21 cellular contexts compared by ENCODE assay signal in genomic region chr2:173999272-173999671, GRCh38. TPM values are rescaled to one million over a fixed set of nuclear protein-coding genes. Genes with fewer than 3 reads are reported as not detected.
DNase-seq lines count a peak whose midpoint lies in the region; ATAC-seq and TF ChIP-seq lines count a peak whose summit lies in the region.
"Had no signal": no experiment of that assay in that cellular context is flagged by ENCODE, and none has a peak within 500 bp of the region (broad histone marks: within the 10 kb centered on the region; RNA-seq: fewer than 3 reads in every experiment).

No MANE protein-coding gene starts in this region.

- H3K9me3 ChIP-seq in IMR-90 (ENCODE audit: control insufficient read depth, insufficient read depth, low read length): no peaks in the 10 kb centered on the region
- no peaks in the 10 kb centered on the region for H3K9me3 ChIP-seq in body of pancreas
- no peaks in the 10 kb centered on the region for H3K9me3 ChIP-seq in right cardiac atrium (ENCODE audit: control insufficient read depth, low read length)
- H3K9me3 ChIP-seq: adrenal gland, psoas muscle, vagina had no signal

- H3K27me3 ChIP-seq in IMR-90 (ENCODE audit: control insufficient read depth, insufficient read depth, low read length) (peaks cover 4% of the 10 kb centered on the region; the same call in 1 of the 2 replicates), body of pancreas (no peaks in the 10 kb centered on the region), right cardiac atrium (ENCODE audit: control insufficient read depth, insufficient read depth) (no peaks in the 10 kb centered on the region)
- H3K27me3 ChIP-seq: adrenal gland, vagina had no signal

- no peak overlapping the region for H3K23ac ChIP-seq in IMR-90 (ENCODE audit: low read depth, low read length)

- no peak overlapping the region for H3K4me3 Mint-ChIP-seq in stimulated activated effector memory CD8-positive, alpha-beta T cell treated with anti-CD3 and anti-CD28 coated beads, Interleukin-12 subunit alpha, Interleukin-12 subunit beta, amount 100 ng/mL, for 72 hours
- H3K4me3 Mint-ChIP-seq in effector memory CD8-positive, alpha-beta T cell: no peak overlapping the region
- no peak overlapping the region for H3K4me3 Mint-ChIP-seq in endothelial cell (ENCODE audit: unreplicated experiment)
- H3K4me3 Mint-ChIP-seq: activated B cell treated with CpG ODN at 0.5 μM for 24 hours, HFFc6, T-cell had no signal

- no peak for TF ChIP-seq POLR2A in IMR-90 (IDR thresholded peaks at IDR 0.05; ENCODE audit: low read depth, low read length)
- no peak for TF ChIP-seq POLR2A in body of pancreas (IDR thresholded peaks at IDR 0.05)

- no peak overlapping the region for H3K4me3 ChIP-seq in IMR-90 (ENCODE audit: insufficient read depth, low read depth, low read length)
- no peak overlapping the region for H3K4me3 ChIP-seq in body of pancreas
- no peak overlapping the region for H3K4me3 ChIP-seq in right cardiac atrium (ENCODE audit: low read length)
- H3K4me3 ChIP-seq: adrenal gland, psoas muscle, vagina had no signal

- no peak for ATAC-seq in IMR-90 (ENCODE audit: low read depth)
- peak; percentile 71 for ATAC-seq in body of pancreas
- ATAC-seq in right cardiac atrium: peak; percentile 24 to 36
- ATAC-seq in stimulated activated effector memory CD8-positive, alpha-beta T cell treated with anti-CD3 and anti-CD28 coated beads, Interleukin-12 subunit alpha, Interleukin-12 subunit beta, amount 100 ng/mL, for 72 hours: no peak
- no peak for ATAC-seq in effector memory CD8-positive, alpha-beta T cell (replicated peaks)
- ATAC-seq: psoas muscle, T-cell had no signal

- 0 out of 2 replicates have a peak overlapping the region, but pooled peaks have one; percentile 8 for H2AK5ac ChIP-seq in IMR-90 (ENCODE audit: low read depth, low read length)

- no peak overlapping the region for H4K5ac ChIP-seq in IMR-90 (ENCODE audit: low read depth, low read length)

- peaks cover 5% of the 10 kb centered on the region for H3K4me1 Mint-ChIP-seq in stimulated activated effector memory CD8-positive, alpha-beta T cell treated with anti-CD3 and anti-CD28 coated beads, Interleukin-12 subunit alpha, Interleukin-12 subunit beta, amount 100 ng/mL, for 72 hours
- H3K4me1 Mint-ChIP-seq in effector memory CD8-positive, alpha-beta T cell (ENCODE audit: low read depth in 2 of 2): peaks cover 0 to 5% of the 10 kb centered on the region in 2 donors
- peaks cover 13% of the 10 kb centered on the region for H3K4me1 Mint-ChIP-seq in endothelial cell (ENCODE audit: unreplicated experiment)

- no peak overlapping the region for H2AK9ac ChIP-seq in IMR-90 (replicated peaks; ENCODE audit: low read depth, low read length, poor library complexity)

- in situ Hi-C loops in IMR-90 (cut with MboI; ENCODE audit: low sequenced_read_pairs): no loop called here

- no peaks in the 10 kb centered on the region for H4K20me1 ChIP-seq in IMR-90 (ENCODE audit: insufficient read depth, low read length)

- no peak for TF ChIP-seq RAD21 in IMR-90 (IDR thresholded peaks at IDR 0.05; ENCODE audit: low read length)

- no peak overlapping the region for H4K91ac ChIP-seq in IMR-90 (ENCODE audit: insufficient read depth, low read depth, low read length)

- no peaks in the 10 kb centered on the region for H3K9me3 Mint-ChIP-seq in stimulated activated effector memory CD8-positive, alpha-beta T cell treated with anti-CD3 and anti-CD28 coated beads, Interleukin-12 subunit alpha, Interleukin-12 subunit beta, amount 100 ng/mL, for 72 hours
- H3K9me3 Mint-ChIP-seq in effector memory CD8-positive, alpha-beta T cell: no peaks in the 10 kb centered on the region
- no peaks in the 10 kb centered on the region for H3K9me3 Mint-ChIP-seq in endothelial cell (ENCODE audit: unreplicated experiment)
- H3K9me3 Mint-ChIP-seq: activated B cell treated with CpG ODN at 0.5 μM for 24 hours; activated T-helper 2 cell treated with anti-CD3 and anti-CD28 coated beads, Interferon-gamma antibody, Interleukin-2, Interleukin-4, amounts not matched to agents 10 μg/mL and 5 μg/mL and 100 μg/mL, durations not matched to agents 14 hours and 24 hours and 36 hours; HFFc6; T-cell had no signal

- H3K9me1 ChIP-seq in IMR-90 (ENCODE audit: insufficient read depth, low read length): no peaks in the 10 kb centered on the region

- H3K18ac ChIP-seq in IMR-90 (ENCODE audit: low read depth, low read length): no peak overlapping the region

- H3K4ac ChIP-seq in IMR-90 (ENCODE audit: low read depth, low read length): no peak overlapping the region

- H3K27ac ChIP-seq in IMR-90 (ENCODE audit: insufficient read depth, low read length): no peak overlapping the region
- H3K27ac ChIP-seq in body of pancreas: peak overlapping the region; percentile 36 to 64 (median 56)
- no peak overlapping the region for H3K27ac ChIP-seq in right cardiac atrium (ENCODE audit: low read length)
- H3K27ac ChIP-seq: psoas muscle, vagina had no signal

- intact Hi-C loops in IMR-90 (cut with micrococcal nuclease): no loop called here
- intact Hi-C loops in body of pancreas (cut with DNase I): no loop called here
- intact Hi-C loops in right cardiac atrium (cut with DNase I): no loop called here

- H3K36me3 ChIP-seq in IMR-90 (ENCODE audit: control insufficient read depth, insufficient read depth, low read length): no peaks in the 10 kb centered on the region
- no peaks in the 10 kb centered on the region for H3K36me3 ChIP-seq in body of pancreas (replicated peaks in 1 of 2; ENCODE audit: insufficient read depth in 1 of 2, low read depth in 2 of 2)
- H3K36me3 ChIP-seq: adrenal gland, vagina had no signal

- POLR2A ChIA-PET in IMR-90 (lab: Charles Lee; ENCODE audit: unreplicated experiment): no interaction called here

- peak overlapping the region; percentile 58 for H3K27ac Mint-ChIP-seq in stimulated activated effector memory CD8-positive, alpha-beta T cell treated with anti-CD3 and anti-CD28 coated beads, Interleukin-12 subunit alpha, Interleukin-12 subunit beta, amount 100 ng/mL, for 72 hours
- H3K27ac Mint-ChIP-seq in effector memory CD8-positive, alpha-beta T cell: no peak overlapping the region
- no peak overlapping the region for H3K27ac Mint-ChIP-seq in endothelial cell (ENCODE audit: unreplicated experiment)
- H3K27ac Mint-ChIP-seq: activated B cell treated with CpG ODN at 0.5 μM for 24 hours; activated T-helper 2 cell treated with anti-CD3 and anti-CD28 coated beads, Interferon-gamma antibody, Interleukin-2, Interleukin-4, amounts not matched to agents 10 μg/mL and 5 μg/mL and 100 μg/mL, durations not matched to agents 14 hours and 24 hours and 36 hours; HFFc6 had no signal

- DNase-seq in IMR-90 (no peak), body of pancreas (peak; percentile 77 to 90 (median 83)), right cardiac atrium (peak; percentile 39 to 65 (median 60)), NCI-H524 treated with DMSO at 0.1 percent for 48 hours (lab: John Stamatoyannopoulos, UW) (no peak), NCI-H1930 (lab: John Stamatoyannopoulos, UW) (no peak), endothelial cell (ENCODE audit: low spot score) (no peak)
- no peak for DNase-seq in stimulated activated effector memory CD8-positive, alpha-beta T cell treated with anti-CD3 and anti-CD28 coated beads, Interleukin-12 subunit alpha, Interleukin-12 subunit beta, amount 100 ng/mL, for 72 hours (ENCODE audit: low spot score in 2 of 2)
- DNase-seq in effector memory CD8-positive, alpha-beta T cell: no peak
- DNase-seq: activated B cell treated with CpG ODN at 0.5 μM for 24 hours; adrenal gland; cortex of kidney; EL; HFFc6; Karpas-422; NCI-H1105; psoas muscle; SHP77; stimulated activated naive CD4-positive, alpha-beta T cell; T-cell had no signal

- no peak for TF ChIP-seq CTCF in IMR-90 (conservative IDR thresholded peaks at IDR 0.05; ENCODE audit: low read depth, low read length)
- no peak for TF ChIP-seq CTCF in body of pancreas (IDR thresholded peaks at IDR 0.05)
- no peak for TF ChIP-seq CTCF in endothelial cell (IDR thresholded peaks at IDR 0.05; ENCODE audit: unreplicated experiment)

- CTCF ChIA-PET in IMR-90 (lab: Yijun Ruan, JAX): no interaction called here

- no peak overlapping the region for H3K56ac ChIP-seq in IMR-90 (ENCODE audit: extremely low read depth, insufficient read depth, low read length)

- BruUV-seq in IMR-90 (replicated peaks; lab: Mats Ljungman, UMichigan): no TSS peak

- H2BK120ac ChIP-seq in IMR-90 (ENCODE audit: low read depth, low read length): no peak overlapping the region

- no peak overlapping the region for H2BK20ac ChIP-seq in IMR-90 (ENCODE audit: low read depth, low read length)

- H3K79me1 ChIP-seq in IMR-90 (ENCODE audit: low read depth in 1 of 2, low read length in 2 of 2): no peaks in the 10 kb centered on the region

- peak overlapping the region; percentile 24 for H2AFZ ChIP-seq in IMR-90 (replicated peaks; ENCODE audit: low read length, poor library complexity)

- no peaks in the 10 kb centered on the region for H3K36me3 Mint-ChIP-seq in stimulated activated effector memory CD8-positive, alpha-beta T cell treated with anti-CD3 and anti-CD28 coated beads, Interleukin-12 subunit alpha, Interleukin-12 subunit beta, amount 100 ng/mL, for 72 hours
- no peaks in the 10 kb centered on the region for H3K36me3 Mint-ChIP-seq in effector memory CD8-positive, alpha-beta T cell (ENCODE audit: insufficient read depth)
- H3K36me3 Mint-ChIP-seq in endothelial cell (ENCODE audit: low read depth, unreplicated experiment): peaks cover 9% of the 10 kb centered on the region
- H3K36me3 Mint-ChIP-seq: T-cell had no signal

- H3K4me1 ChIP-seq in IMR-90 (ENCODE audit: control insufficient read depth, insufficient read depth, low read length) (peaks cover 2% of the 10 kb centered on the region), body of pancreas (peaks cover 47% of the 10 kb centered on the region), right cardiac atrium (ENCODE audit: control insufficient read depth, insufficient read depth, low read length) (peaks cover 12% of the 10 kb centered on the region)
- H3K4me1 ChIP-seq: adrenal gland had no signal

- no peak overlapping the region for H3K4me2 ChIP-seq in IMR-90 (ENCODE audit: low read depth, low read length)

- H3K27me3 Mint-ChIP-seq in effector memory CD8-positive, alpha-beta T cell: peaks cover 0 to 6% of the 10 kb centered on the region in 2 donors
- peaks cover 7% of the 10 kb centered on the region for H3K27me3 Mint-ChIP-seq in endothelial cell (ENCODE audit: unreplicated experiment)
- H3K27me3 Mint-ChIP-seq: activated B cell treated with CpG ODN at 0.5 μM for 24 hours had no signal

- WGBS in IMR-90 (ENCODE audit: extremely low coverage in 2 of 2, insufficient read length in 1 of 2), 2 experiments: 100% methylated on average over 1 of the region's 6 CpGs; no CpG with 5 or more reads in 1 of the 2 experiments
- WGBS in body of pancreas, 2 donors: 55 to 76% methylated on average over 3 to 6 of the region's 6 CpGs
- 76% methylated on average over 6 of the region's 6 CpGs for WGBS in right cardiac atrium

- H4K8ac ChIP-seq in IMR-90 (ENCODE audit: low read depth in 2 of 2, low read length in 2 of 2): no peak overlapping the region

- dilution Hi-C loops in IMR-90 (cut with HindIII; ENCODE audit: low sequenced_read_pairs, unreplicated experiment): no loop called here

- no peak overlapping the region for H2BK5ac ChIP-seq in IMR-90 (ENCODE audit: low read depth, low read length, poor library complexity, severe bottlenecking)

- no peak overlapping the region for H2BK15ac ChIP-seq in IMR-90 (ENCODE audit: low read depth, low read length)

- H3K14ac ChIP-seq in IMR-90 (replicated peaks; ENCODE audit: low read depth, low read length): no peak overlapping the region

- H3K9ac ChIP-seq in IMR-90 (ENCODE audit: low read depth, low read length): no peak overlapping the region

RNA-seq across cellular contexts. Expression of gene SP3, which starts 34.1 kb away (rescaled TPM):
- total RNA-seq in IMR-90 (2012; rRNA removed): 136 and 137 TPM in 2 replicates
- polyA plus RNA-seq in IMR-90 (2012; rRNA removed): 19.9 and 26.7 TPM in 2 replicates
- polyA plus RNA-seq in IMR-90 (2012; cell fraction: cytosol; rRNA removed): 4.2 and 6.6 TPM in 2 replicates
- polyA plus RNA-seq in IMR-90 (2012; cell fraction: nucleus; rRNA removed; ENCODE audit: low replicate concordance): 6.3 and 36.0 TPM in 2 replicates
- 10 to 100 TPM; 41.0 to 42.8 TPM for total RNA-seq in body of pancreas
- total RNA-seq in right cardiac atrium: 10 to 100 TPM; 44.8 to 52.2 (median 49.0) TPM
- polyA plus RNA-seq in right cardiac atrium: 14.9 TPM
- total RNA-seq in endothelial cell (ENCODE audit: unreplicated experiment): 76.2 TPM

Comparison
In these comparisons a context has a peak if more than half of its experiments do, and no peak if none do; other contexts are left out.
1. ATAC-seq: peak in body of pancreas (single experiment) and right cardiac atrium (2 of 2); none in IMR-90 (single experiment), stimulated activated effector memory CD8-positive, alpha-beta T cell treated with anti-CD3 and anti-CD28 coated beads, Interleukin-12 subunit alpha, Interleukin-12 subunit beta, amount 100 ng/mL, for 72 hours (single experiment) and effector memory CD8-positive, alpha-beta T cell (single experiment).
2. DNase-seq: peak in body of pancreas (4 of 4) and right cardiac atrium (3 of 3); none in IMR-90 (single experiment), stimulated activated effector memory CD8-positive, alpha-beta T cell treated with anti-CD3 and anti-CD28 coated beads, Interleukin-12 subunit alpha, Interleukin-12 subunit beta, amount 100 ng/mL, for 72 hours (0 of 2), NCI-H524 treated with DMSO at 0.1 percent for 48 hours (single experiment), effector memory CD8-positive, alpha-beta T cell (0 of 3), NCI-H1930 (0 of 2) and endothelial cell (single experiment).
3. H3K27ac ChIP-seq: peak in body of pancreas (4 of 4); none in IMR-90 (single experiment) and right cardiac atrium (single experiment).